In the genomic region with DNA sequence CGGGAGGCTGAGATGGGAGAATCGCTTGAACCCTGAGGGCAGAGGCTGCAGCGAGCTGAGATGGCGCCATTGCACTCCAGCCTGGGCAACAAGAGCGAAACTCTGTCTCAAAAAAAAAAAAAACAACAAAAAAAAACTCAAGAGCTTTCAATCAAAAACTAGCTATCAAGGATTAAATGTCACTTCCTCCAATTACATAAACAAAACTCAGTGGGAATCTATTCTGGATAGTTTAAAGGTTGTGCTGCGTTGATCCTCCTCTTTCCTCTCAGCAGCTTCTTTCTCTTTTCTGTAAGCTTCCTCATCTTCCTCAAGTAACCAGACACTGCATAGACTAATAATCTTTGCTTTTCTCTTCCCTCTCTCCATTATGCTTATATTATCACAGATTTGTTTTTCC, we compare ENCODE assay signal across 22 cellular contexts. TPM values are rescaled to one million over a fixed set of nuclear protein-coding genes. Genes with fewer than 3 reads are reported as not detected.
DNase-seq lines count a peak whose midpoint lies in the region; ATAC-seq and TF ChIP-seq lines count a peak whose summit lies in the region.
"Had no signal": no experiment of that assay in that cellular context is flagged by ENCODE, and none has a peak within 500 bp of the region (broad histone marks: within the 10 kb centered on the region; RNA-seq: fewer than 3 reads in every experiment).

No MANE protein-coding gene starts in this region.

- no peak overlapping the region for H3K4me3 ChIP-seq in fibroblast of lung (replicated peaks in 1 of 4; ENCODE audit: control extremely low read depth in 1 of 4, insufficient read depth in 1 of 4, low read depth in 3 of 4, low read length in 4 of 4)
- H3K4me3 ChIP-seq in suprapubic skin = no peak overlapping the region
- H3K4me3 ChIP-seq: BLaER1 treated with 17β-estradiol and CSF1 and Interleukin-3, amounts not matched to agents 10 nM and 100 nM had no signal

- CTCF ChIA-PET in WTC11 (lab: Charles Lee) = no interaction called here

- no peak overlapping the region for H2AFZ ChIP-seq in fibroblast of lung (ENCODE audit: low read length)

- H3K9me3 Mint-ChIP-seq in natural killer cell = no peaks in the 10 kb centered on the region
- no peaks in the 10 kb centered on the region for H3K9me3 Mint-ChIP-seq in natural killer cell treated with Interleukin-12 subunit alpha and Interleukin-12 subunit beta and Interleukin-15 and Interleukin-18, amount 100 ng/mL, for 72 hours
- no peaks in the 10 kb centered on the region for H3K9me3 Mint-ChIP-seq in WTC11
- H3K9me3 Mint-ChIP-seq in stimulated activated naive CD8-positive, alpha-beta T cell treated with anti-CD3 and anti-CD28 coated beads, Interleukin-15, amount 100 ng/mL, for 72 hours = no peaks in the 10 kb centered on the region
- H3K9me3 Mint-ChIP-seq: CD8-positive, alpha-beta memory T cell had no signal

- H3K9me3 ChIP-seq in fibroblast of lung (ENCODE audit: control insufficient read depth, insufficient read depth, low read depth, low read length) (no peaks in the 10 kb centered on the region), suprapubic skin (no peaks in the 10 kb centered on the region)

- peak overlapping the region; percentile 27 for H3K4me2 ChIP-seq in fibroblast of lung (ENCODE audit: extremely low read depth, insufficient read depth, low read length)

- H3K4me1 Mint-ChIP-seq in natural killer cell (peaks cover 37 to 47% of the 10 kb centered on the region in 2 donors), WTC11 (peaks cover 8% of the 10 kb centered on the region)
- H3K4me1 Mint-ChIP-seq in natural killer cell treated with Interleukin-12 subunit alpha and Interleukin-12 subunit beta and Interleukin-15 and Interleukin-18, amount 100 ng/mL, for 72 hours (ENCODE audit: low read depth in 2 of 2) = peaks cover 37 to 41% of the 10 kb centered on the region in 2 donors
- H3K4me1 Mint-ChIP-seq in stimulated activated naive CD8-positive, alpha-beta T cell treated with anti-CD3 and anti-CD28 coated beads, Interleukin-15, amount 100 ng/mL, for 72 hours = peaks cover 5% of the 10 kb centered on the region

- peaks cover 8% of the 10 kb centered on the region for H3K4me1 ChIP-seq in fibroblast of lung (ENCODE audit: control insufficient read depth, extremely low read depth, insufficient read depth, low read length)
- H3K4me1 ChIP-seq in suprapubic skin = no peaks in the 10 kb centered on the region

- H3K27ac Mint-ChIP-seq in natural killer cell = peak overlapping the region; percentile 15 to 34
- peak overlapping the region in 1 of 2 donors; percentile 15 for H3K27ac Mint-ChIP-seq in natural killer cell treated with Interleukin-12 subunit alpha and Interleukin-12 subunit beta and Interleukin-15 and Interleukin-18, amount 100 ng/mL, for 72 hours
- 0 out of 2 replicates have a peak overlapping the region, but pooled peaks have one; percentile 1 for H3K27ac Mint-ChIP-seq in WTC11
- no peak overlapping the region for H3K27ac Mint-ChIP-seq in stimulated activated naive CD8-positive, alpha-beta T cell treated with anti-CD3 and anti-CD28 coated beads, Interleukin-15, amount 100 ng/mL, for 72 hours

- WGBS in suprapubic skin = 89% methylated on average over 6 of the region's 6 CpGs

- no peaks in the 10 kb centered on the region for H3K27me3 ChIP-seq in fibroblast of lung (ENCODE audit: control insufficient read depth, insufficient read depth, low read length)
- H3K27me3 ChIP-seq in suprapubic skin = no peaks in the 10 kb centered on the region
- H3K27me3 ChIP-seq: BLaER1 treated with 17β-estradiol and CSF1 and Interleukin-3, amounts not matched to agents 10 nM and 100 nM had no signal

- no peak for TF ChIP-seq POLR2A in suprapubic skin (IDR thresholded peaks at IDR 0.05)

- H3K9ac ChIP-seq in fibroblast of lung (ENCODE audit: insufficient read depth, low read length) = no peak overlapping the region
- H3K9ac ChIP-seq: BLaER1 treated with 17β-estradiol and CSF1 and Interleukin-3, amounts not matched to agents 10 nM and 100 nM had no signal

- DNase-seq in natural killer cell (no peak), WTC11 (ENCODE audit: low spot score) (no peak), fibroblast of lung (ENCODE audit: low read depth in 2 of 2) (no peak), suprapubic skin (ENCODE audit: low spot score in 2 of 2) (no peak), A172 (ENCODE audit: low spot score) (no peak)
- no peak for DNase-seq in natural killer cell treated with Interleukin-12 subunit alpha and Interleukin-12 subunit beta and Interleukin-15 and Interleukin-18, amount 100 ng/mL, for 72 hours (ENCODE audit: low spot score)
- DNase-seq in stimulated activated naive CD8-positive, alpha-beta T cell treated with anti-CD3 and anti-CD28 coated beads, Interleukin-15, amount 100 ng/mL, for 72 hours = no peak
- DNase-seq: CD8-positive, alpha-beta memory T cell; DMS53; EL; GOT3; KBM-7; NCI-H1436; NCI-H1930; NCI-H510A; NCI-H774; OCI-M1; SIG-M5 had no signal

- H3K27me3 Mint-ChIP-seq in natural killer cell (ENCODE audit: low read depth in 2 of 2) (no peaks in the 10 kb centered on the region), WTC11 (ENCODE audit: low read depth) (no peaks in the 10 kb centered on the region)
- no peaks in the 10 kb centered on the region for H3K27me3 Mint-ChIP-seq in natural killer cell treated with Interleukin-12 subunit alpha and Interleukin-12 subunit beta and Interleukin-15 and Interleukin-18, amount 100 ng/mL, for 72 hours
- no peaks in the 10 kb centered on the region for H3K27me3 Mint-ChIP-seq in stimulated activated naive CD8-positive, alpha-beta T cell treated with anti-CD3 and anti-CD28 coated beads, Interleukin-15, amount 100 ng/mL, for 72 hours
- H3K27me3 Mint-ChIP-seq: CD8-positive, alpha-beta memory T cell had no signal

- H3K79me2 ChIP-seq in fibroblast of lung (ENCODE audit: control insufficient read depth, insufficient read depth, low read length) = peaks cover 67% of the 10 kb centered on the region

- no peaks in the 10 kb centered on the region for H3K36me3 Mint-ChIP-seq in natural killer cell
- peaks cover 11% of the 10 kb centered on the region for H3K36me3 Mint-ChIP-seq in natural killer cell treated with Interleukin-12 subunit alpha and Interleukin-12 subunit beta and Interleukin-15 and Interleukin-18, amount 100 ng/mL, for 72 hours
- H3K36me3 Mint-ChIP-seq in WTC11 = peaks cover 12% of the 10 kb centered on the region

- POLR2A ChIA-PET in WTC11 (lab: Charles Lee) = no interaction called here

- H3K36me3 ChIP-seq in fibroblast of lung (ENCODE audit: control insufficient read depth, insufficient read depth, low read length) (peaks cover 2% of the 10 kb centered on the region), suprapubic skin (peaks cover 4% of the 10 kb centered on the region)

- no peak for TF ChIP-seq EP300 in suprapubic skin (IDR thresholded peaks at IDR 0.05)

- H3K27ac ChIP-seq in fibroblast of lung (ENCODE audit: insufficient read depth, low read length) (peak overlapping the region; percentile 4), suprapubic skin (no peak overlapping the region)
- H3K27ac ChIP-seq: BLaER1 treated with 17β-estradiol and CSF1 and Interleukin-3, amounts not matched to agents 10 nM and 100 nM; RWPE1 had no signal

- intact Hi-C loops in natural killer cell (cut with micrococcal nuclease) = no loop called here

- H3K4me3 Mint-ChIP-seq in natural killer cell (no peak overlapping the region), WTC11 (no peak overlapping the region)
- H3K4me3 Mint-ChIP-seq in natural killer cell treated with Interleukin-12 subunit alpha and Interleukin-12 subunit beta and Interleukin-15 and Interleukin-18, amount 100 ng/mL, for 72 hours = no peak overlapping the region
- no peak overlapping the region for H3K4me3 Mint-ChIP-seq in stimulated activated naive CD8-positive, alpha-beta T cell treated with anti-CD3 and anti-CD28 coated beads, Interleukin-15, amount 100 ng/mL, for 72 hours
- H3K4me3 Mint-ChIP-seq: CD8-positive, alpha-beta memory T cell had no signal

- H4K20me1 ChIP-seq in fibroblast of lung (ENCODE audit: control insufficient read depth, extremely low read depth, insufficient read depth, low read length) = no peaks in the 10 kb centered on the region

- ATAC-seq in natural killer cell = no peak
- ATAC-seq in natural killer cell treated with Interleukin-12 subunit alpha and Interleukin-12 subunit beta and Interleukin-15 and Interleukin-18, amount 100 ng/mL, for 72 hours = no peak
- ATAC-seq in WTC11 = no peak
- ATAC-seq in stimulated activated naive CD8-positive, alpha-beta T cell treated with anti-CD3 and anti-CD28 coated beads, Interleukin-15, amount 100 ng/mL, for 72 hours = no peak
- ATAC-seq: HCT116, SK-N-SH treated with all-trans-retinoic acid at 6 μM for 48 hours had no signal

- TF ChIP-seq CTCF in natural killer cell (IDR thresholded peaks at IDR 0.05) = no peak
- no peak for TF ChIP-seq CTCF in WTC11 (IDR thresholded peaks at IDR 0.05)
- TF ChIP-seq CTCF in fibroblast of lung (conservative IDR thresholded peaks at IDR 0.05 in 1 of 2, IDR thresholded peaks at IDR 0.05 in 1 of 2; ENCODE audit: low read depth in 1 of 2, low read length in 2 of 2) = no peak
- TF ChIP-seq CTCF in suprapubic skin (IDR thresholded peaks at IDR 0.05) = no peak

TF ChIP-seq in WTC11, 78 proteins besides CTCF, POLR2A, EP300 and RAD21 (continues in another document):
- TF ChIP-seq ZMAT4 (CRISPR knock-in tag; IDR thresholded peaks at IDR 0.05) (no peak), NFE2L1 (CRISPR knock-in tag; IDR thresholded peaks at IDR 0.05) (no peak)
- TF ChIP-seq, protein P1, sequence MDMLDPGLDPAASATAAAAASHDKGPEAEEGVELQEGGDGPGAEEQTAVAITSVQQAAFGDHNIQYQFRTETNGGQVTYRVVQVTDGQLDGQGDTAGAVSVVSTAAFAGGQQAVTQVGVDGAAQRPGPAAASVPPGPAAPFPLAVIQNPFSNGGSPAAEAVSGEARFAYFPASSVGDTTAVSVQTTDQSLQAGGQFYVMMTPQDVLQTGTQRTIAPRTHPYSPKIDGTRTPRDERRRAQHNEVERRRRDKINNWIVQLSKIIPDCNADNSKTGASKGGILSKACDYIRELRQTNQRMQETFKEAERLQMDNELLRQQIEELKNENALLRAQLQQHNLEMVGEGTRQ (CRISPR knock-in tag; IDR thresholded peaks at IDR 0.05) = no peak

RNA-seq across cellular contexts. Expression of gene EIF4G3, which starts 20.7 kb away (rescaled TPM):
- total RNA-seq in natural killer cell = 100 to 1,000 TPM; 105 to 107 (median 107) TPM
- 100 to 1,000 TPM; 121 to 140 TPM for total RNA-seq in natural killer cell treated with Interleukin-12 subunit alpha and Interleukin-12 subunit beta and Interleukin-15 and Interleukin-18, amount 100 ng/mL, for 72 hours
- total RNA-seq in WTC11 (2021) = 76.7 to 78.8 TPM (median 77.7 TPM) in 3 replicates
- total RNA-seq in fibroblast of lung = 32.6 and 53.5 TPM in 2 replicates
- polyA plus RNA-seq in fibroblast of lung = 64.9 and 67.0 TPM in 2 replicates
- 40.6 and 47.6 TPM in 2 replicates for polyA plus RNA-seq in fibroblast of lung (2012)
- 68.3 and 68.4 TPM in 2 replicates for polyA minus RNA-seq in fibroblast of lung (ENCODE audit: low replicate concordance)
- total RNA-seq in suprapubic skin = 10 to 100 TPM; 32.9 to 40.6 (median 39.5) TPM
- 16.5 and 23.2 TPM in 2 replicates for total RNA-seq in A172 (2014; rRNA removed; shearing (Covaris generic))

Comparison
In these comparisons a context has a peak if more than half of its experiments do, and no peak if none do; other contexts are left out.
1. H3K27ac Mint-ChIP-seq: peak in natural killer cell (2 of 2) and WTC11 (single experiment); none in stimulated activated naive CD8-positive, alpha-beta T cell treated with anti-CD3 and anti-CD28 coated beads, Interleukin-15, amount 100 ng/mL, for 72 hours (0 of 2).